15 cellular contexts compared by ENCODE assay signal in the genomic region with DNA sequence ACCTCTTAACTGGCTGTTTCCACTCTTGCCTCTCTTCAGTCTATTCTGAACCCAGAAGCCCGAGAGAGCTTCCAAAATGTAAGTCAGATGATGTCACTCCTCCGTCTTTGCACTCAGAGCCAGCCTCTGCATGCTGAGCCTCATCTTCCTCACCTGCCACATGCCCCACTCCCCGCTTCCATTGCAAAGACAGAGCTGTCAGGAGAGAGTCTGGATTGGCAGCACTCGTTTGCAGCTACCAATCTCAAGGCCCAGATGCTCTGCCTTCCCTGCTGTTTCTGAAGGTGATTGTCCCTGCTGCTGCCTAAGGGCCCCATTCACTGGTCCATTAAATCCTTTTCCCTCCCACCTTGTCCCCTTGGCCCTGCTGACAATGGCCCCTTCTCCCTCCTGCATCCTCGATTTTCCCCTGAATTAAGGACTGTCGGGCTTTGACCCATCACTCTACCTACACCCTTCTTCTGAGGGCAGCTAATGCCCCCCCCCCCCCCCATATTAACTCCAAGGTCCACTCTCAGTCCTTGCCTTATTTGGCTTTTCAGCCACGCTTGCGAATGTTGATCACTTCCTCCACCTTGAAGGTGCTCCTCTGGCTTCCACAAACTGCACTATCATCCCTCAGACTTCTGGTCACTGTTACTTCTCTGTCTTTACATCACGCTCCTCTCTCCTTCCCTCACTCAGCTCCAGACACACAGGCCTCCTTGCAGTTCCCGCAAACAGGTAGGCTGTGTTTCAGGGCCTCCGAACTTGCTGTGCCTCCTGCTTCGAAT.
DNase-seq lines count a peak whose midpoint lies in the region; ATAC-seq, FAIRE-seq and TF ChIP-seq lines count a peak whose summit lies in the region.
"Had no signal": no experiment of that assay in that cellular context is flagged by ENCODE, and none has a peak within 500 bp of the region (broad histone marks: within the 10 kb centered on the region; RNA-seq: fewer than 3 reads in every experiment).

No MANE protein-coding gene starts in this region.

- H3K79me2 ChIP-seq in HepG2 (ENCODE audit: insufficient read depth, low read length) = peaks cover 49% of the 10 kb centered on the region

- no TSS peak for BruUV-seq in HepG2 (replicated peaks; lab: Mats Ljungman, UMichigan)

- intact Hi-C loops in HepG2 (cut with micrococcal nuclease; ENCODE audit: unreplicated experiment) (loop anchor here (5.0 kb wide), 3 partner anchors 46 to 101 kb away; partner anchors contain the start of gene CHN2), left ventricle myocardium inferior (cut with micrococcal nuclease) (no loop called here)

- H3K9ac ChIP-seq in HepG2 (ENCODE audit: insufficient read depth, low read depth, low read length) = peak overlapping the region; percentile 19
- H3K9ac ChIP-seq: GM23248 had no signal

- TF ChIP-seq CTCF in HepG2 (CRISPR knock-in tag; IDR thresholded peaks at IDR 0.05) (no peak), left ventricle myocardium inferior (IDR thresholded peaks at IDR 0.05; ENCODE audit: borderline replicate concordance) (no peak)

- in situ Hi-C loops in HepG2 (cut with HindIII; ENCODE audit: extremely low pct_ligation_motif_present, low pct_unique_long_range_greater_than_20kb) = no loop called here

- H3K4me3 ChIP-seq in HepG2 (replicated peaks in 1 of 3; ENCODE audit: insufficient read depth in 1 of 3, low read depth in 2 of 3, low read length in 3 of 3) (no peak overlapping the region), left ventricle myocardium inferior (no peak overlapping the region)
- H3K4me3 ChIP-seq: GM23248, MG63 had no signal

- DNase-seq in NCI-H510A treated with DMSO at 0.1 percent for 48 hours (lab: John Stamatoyannopoulos, UW) (peak; percentile 38), NCI-H510A (lab: John Stamatoyannopoulos, UW) (no peak), SK-N-DZ (ENCODE audit: low spot score) (peak; percentile 22), HepG2 (ENCODE audit: low spot score) (no peak), left ventricle myocardium inferior (no peak), NCI-H748 (lab: John Stamatoyannopoulos, UW; ENCODE audit: unreplicated experiment) (no peak)
- DNase-seq: DND-41, GDM1, GM23248, KG1, MG63, NCI-H1105 treated with DMSO at 0.1 percent for 48 hours, NCI-H1930, NCI-H2227 treated with DMSO at 0.1 percent for 48 hours had no signal

- H3K36me3 ChIP-seq in HepG2 (replicated peaks in 1 of 2; ENCODE audit: control insufficient read depth in 1 of 2, insufficient read depth in 2 of 2, low read length in 2 of 2) = peaks cover 2 to 7% of the 10 kb centered on the region in 2 experiments; a peak in 2 of 5 replicates
- peaks cover 11% of the 10 kb centered on the region for H3K36me3 ChIP-seq in left ventricle myocardium inferior
- H3K36me3 ChIP-seq: MG63 had no signal

- no peak for TF ChIP-seq RAD21 in HepG2 (CRISPR knock-in tag; IDR thresholded peaks at IDR 0.05)

- no peak overlapping the region for H2AFZ ChIP-seq in HepG2 (ENCODE audit: low read length)
- H2AFZ ChIP-seq: GM23248 had no signal

- H3K27ac ChIP-seq in HepG2 (ENCODE audit: extremely low read length, insufficient read depth, low read length) (peak overlapping the region; percentile 84), left ventricle myocardium inferior (replicated peaks) (no peak overlapping the region)
- H3K27ac ChIP-seq: GM23248 had no signal

- ATAC-seq in HepG2 (no peak), HG03095 (IDR thresholded peaks at IDR 0.05; ENCODE audit: unreplicated experiment) (no peak)

- no peaks in the 10 kb centered on the region for H3K9me3 ChIP-seq in HepG2 (ENCODE audit: low read length)
- H3K9me3 ChIP-seq in left ventricle myocardium inferior (replicated peaks) = no peaks in the 10 kb centered on the region
- H3K9me3 ChIP-seq: MG63 had no signal

- 87% methylated on average over 12 of the region's 12 CpGs for WGBS in HepG2 (ENCODE audit: low lambda C conversion rate)

- H3K4me1 ChIP-seq in HepG2 (ENCODE audit: insufficient read depth, low read length) (peaks cover 98% of the 10 kb centered on the region), left ventricle myocardium inferior (peaks cover 9% of the 10 kb centered on the region)

- no peak for FAIRE-seq in HepG2 (lab: Jason Lieb, UNC)

- TF ChIP-seq POLR2A in HepG2 (IDR thresholded peaks at IDR 0.05; ENCODE audit: insufficient read depth in 1 of 2, low read depth in 2 of 2, low read length in 2 of 2) = no peak

- CTCF ChIA-PET in HepG2 (lab: Yijun Ruan, JAX; ENCODE audit: low intra/inter-chr PET ratio, low total read pairs) = no interaction called here

- peak overlapping the region; percentile 79 for H3K4me2 ChIP-seq in HepG2 (ENCODE audit: low read depth, low read length)

- POLR2A ChIA-PET in HepG2 (lab: Yijun Ruan, JAX) = interaction anchor here (1.2 to 1.3 kb wide), 4 partner anchors 45 to 103 kb away, joined by 3 to 14 read pairs (median 4); no protein-coding TSS in a partner anchor

- H3K27me3 ChIP-seq in HepG2 (ENCODE audit: control insufficient read depth in 1 of 2, insufficient read depth in 2 of 2, low read length in 2 of 2) = no peaks in the 10 kb centered on the region
- H3K27me3 ChIP-seq in left ventricle myocardium inferior (ENCODE audit: low read depth) = no peaks in the 10 kb centered on the region
- H3K27me3 ChIP-seq: MG63 had no signal

- no peaks in the 10 kb centered on the region for H4K20me1 ChIP-seq in HepG2 (ENCODE audit: insufficient read depth, low read length)

- TF ChIP-seq EP300 in HepG2 (IDR thresholded peaks at IDR 0.05; ENCODE audit: low read depth in 2 of 2, low read length in 2 of 2) (no peak), HepG2 (CRISPR knock-in tag; IDR thresholded peaks at IDR 0.05; ENCODE audit: borderline replicate concordance) (no peak)

TF ChIP-seq in HepG2, 621 proteins besides CTCF, POLR2A, EP300 and RAD21:
- TF ChIP-seq SALL1 (CRISPR knock-in tag; IDR thresholded peaks at IDR 0.05) (peak; percentile 34), SRF (IDR thresholded peaks at IDR 0.05; ENCODE audit: low read depth, low read length) (peak; percentile 84), ZBTB38 (CRISPR knock-in tag; IDR thresholded peaks at IDR 0.05) (peak; percentile 57; the same call in 1 of the 2 replicates), ZNF678 (CRISPR knock-in tag; IDR thresholded peaks at IDR 0.05) (no peak), NFKBIZ (CRISPR knock-in tag; IDR thresholded peaks at IDR 0.05) (no peak), ZFX (CRISPR knock-in tag; IDR thresholded peaks at IDR 0.05; ENCODE audit: low read depth) (0 out of 2 replicates have a peak, but pooled peaks have one; percentile 10), ZNF317 (CRISPR knock-in tag; IDR thresholded peaks at IDR 0.05) (no peak)
- TF ChIP-seq, protein P1, sequence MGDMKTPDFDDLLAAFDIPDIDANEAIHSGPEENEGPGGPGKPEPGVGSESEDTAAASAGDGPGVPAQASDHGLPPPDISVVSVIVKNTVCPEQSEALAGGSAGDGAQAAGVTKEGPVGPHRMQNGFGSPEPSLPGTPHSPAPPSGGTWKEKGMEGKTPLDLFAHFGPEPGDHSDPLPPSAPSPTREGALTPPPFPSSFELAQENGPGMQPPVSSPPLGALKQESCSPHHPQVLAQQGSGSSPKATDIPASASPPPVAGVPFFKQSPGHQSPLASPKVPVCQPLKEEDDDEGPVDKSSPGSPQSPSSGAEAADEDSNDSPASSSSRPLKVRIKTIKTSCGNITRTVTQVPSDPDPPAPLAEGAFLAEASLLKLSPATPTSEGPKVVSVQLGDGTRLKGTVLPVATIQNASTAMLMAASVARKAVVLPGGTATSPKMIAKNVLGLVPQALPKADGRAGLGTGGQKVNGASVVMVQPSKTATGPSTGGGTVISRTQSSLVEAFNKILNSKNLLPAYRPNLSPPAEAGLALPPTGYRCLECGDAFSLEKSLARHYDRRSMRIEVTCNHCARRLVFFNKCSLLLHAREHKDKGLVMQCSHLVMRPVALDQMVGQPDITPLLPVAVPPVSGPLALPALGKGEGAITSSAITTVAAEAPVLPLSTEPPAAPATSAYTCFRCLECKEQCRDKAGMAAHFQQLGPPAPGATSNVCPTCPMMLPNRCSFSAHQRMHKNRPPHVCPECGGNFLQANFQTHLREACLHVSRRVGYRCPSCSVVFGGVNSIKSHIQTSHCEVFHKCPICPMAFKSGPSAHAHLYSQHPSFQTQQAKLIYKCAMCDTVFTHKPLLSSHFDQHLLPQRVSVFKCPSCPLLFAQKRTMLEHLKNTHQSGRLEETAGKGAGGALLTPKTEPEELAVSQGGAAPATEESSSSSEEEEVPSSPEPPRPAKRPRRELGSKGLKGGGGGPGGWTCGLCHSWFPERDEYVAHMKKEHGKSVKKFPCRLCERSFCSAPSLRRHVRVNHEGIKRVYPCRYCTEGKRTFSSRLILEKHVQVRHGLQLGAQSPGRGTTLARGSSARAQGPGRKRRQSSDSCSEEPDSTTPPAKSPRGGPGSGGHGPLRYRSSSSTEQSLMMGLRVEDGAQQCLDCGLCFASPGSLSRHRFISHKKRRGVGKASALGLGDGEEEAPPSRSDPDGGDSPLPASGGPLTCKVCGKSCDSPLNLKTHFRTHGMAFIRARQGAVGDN (CRISPR knock-in tag; IDR thresholded peaks at IDR 0.05) = peak; percentile 50

Comparison
In these comparisons a context has a peak if more than half of its experiments do, and no peak if none do; other contexts are left out.
1. DNase-seq: peak in NCI-H510A treated with DMSO at 0.1 percent for 48 hours (single experiment) and SK-N-DZ (single experiment); none in NCI-H510A (single experiment), HepG2 (single experiment), left ventricle myocardium inferior (single experiment) and NCI-H748 (single experiment).